In genomic region chr10:89206402-89207180, GRCh38 we compare ENCODE assay signal across 9 cellular contexts. TPM values are rescaled to one million over a fixed set of nuclear protein-coding genes. Genes with fewer than 3 reads are reported as not detected.
DNase-seq lines count a peak whose midpoint lies in the region; ATAC-seq and TF ChIP-seq lines count a peak whose summit lies in the region.
"Had no signal": no experiment of that assay in that cellular context is flagged by ENCODE, and none has a peak within 500 bp of the region (broad histone marks: within the 10 kb centered on the region; RNA-seq: fewer than 3 reads in every experiment).

No MANE protein-coding gene starts in this region.

- peaks cover 4% of the 10 kb centered on the region for H3K27me3 ChIP-seq in ascending aorta
- peaks cover 80% of the 10 kb centered on the region for H3K27me3 ChIP-seq in iPS-20b (ENCODE audit: insufficient read depth, low read length)
- peaks cover 0 to 61% (median 24%) of the 10 kb centered on the region in 7 donors for H3K27me3 ChIP-seq in spleen (replicated peaks in 1 of 7)

- TF ChIP-seq CTCF in ascending aorta (IDR thresholded peaks at IDR 0.05) (no peak), spleen (IDR thresholded peaks at IDR 0.05 in 8 of 11, conservative IDR thresholded peaks at IDR 0.05 in 3 of 11) (no peak)

- intact Hi-C loops in ascending aorta (cut with DNase I), result no loop called here
- intact Hi-C loops in spleen (cut with DNase I; ENCODE audit: low total_unique reads), result no loop called here

- WGBS in spleen, 5 donors, result 9 to 28% (median 10%) methylated on average over 41 to 42 of the region's 42 CpGs

- TF ChIP-seq POLR2A in spleen (IDR thresholded peaks at IDR 0.05), result no peak

- H3K9ac ChIP-seq in ES-I3 (ENCODE audit: low read depth, low read length), result peak overlapping the region; percentile 37
- no peak overlapping the region for H3K9ac ChIP-seq in iPS-20b (ENCODE audit: low read depth, low read length)

- H3K9me3 ChIP-seq in ES-I3 (ENCODE audit: control insufficient read depth, insufficient read depth, low read length), result no peaks in the 10 kb centered on the region
- no peaks in the 10 kb centered on the region for H3K9me3 ChIP-seq in ascending aorta
- no peaks in the 10 kb centered on the region for H3K9me3 ChIP-seq in iPS-20b (ENCODE audit: insufficient read depth, low read depth, low read length)
- no peaks in the 10 kb centered on the region for H3K9me3 ChIP-seq in spleen

- peaks cover 6% of the 10 kb centered on the region; the same call in 1 of the 2 replicates for H3K4me1 ChIP-seq in ES-I3 (ENCODE audit: insufficient read depth, low read length)
- H3K4me1 ChIP-seq in ascending aorta, result peaks cover 4 to 14% of the 10 kb centered on the region in 2 donors
- H3K4me1 ChIP-seq in iPS-20b (ENCODE audit: insufficient read depth, low read length), result peaks cover 11% of the 10 kb centered on the region; the same call in 1 of the 2 replicates
- peaks cover 4 to 29% (median 24%) of the 10 kb centered on the region in 6 donors for H3K4me1 ChIP-seq in spleen

- no peak overlapping the region for H3K27ac ChIP-seq in ascending aorta
- H3K27ac ChIP-seq in iPS-20b (ENCODE audit: low read length), result no peak overlapping the region
- H3K27ac ChIP-seq in spleen, result peak overlapping the region in 6 of 8 donors; percentile 48 to 86 (median 85)

- ATAC-seq in GM18907 (IDR thresholded peaks at IDR 0.05; ENCODE audit: unreplicated experiment) (no peak), HG03565 (IDR thresholded peaks at IDR 0.05; ENCODE audit: unreplicated experiment) (no peak)

- peak; percentile 25 for DNase-seq in NCI-H748 treated with DMSO at 0.1 percent for 48 hours (lab: John Stamatoyannopoulos, UW)
- DNase-seq in ascending aorta (ENCODE audit: low spot score in 2 of 2), result peak in 1 of 2 donors; percentile 67
- DNase-seq in spleen, result peak; percentile 85
- DNase-seq in NCI-H2196 treated with DMSO at 0.1 percent for 48 hours (lab: John Stamatoyannopoulos, UW; ENCODE audit: unreplicated experiment), result no peak

- peak overlapping the region; percentile 61 to 70 for H3K4me3 ChIP-seq in ascending aorta
- peak overlapping the region; percentile 65 for H3K4me3 ChIP-seq in iPS-20b (ENCODE audit: low read length)
- peak overlapping the region; percentile 31 to 69 (median 46) for H3K4me3 ChIP-seq in spleen

- no peaks in the 10 kb centered on the region for H3K36me3 ChIP-seq in ES-I3 (ENCODE audit: insufficient read depth, low read length)
- no peaks in the 10 kb centered on the region for H3K36me3 ChIP-seq in ascending aorta
- H3K36me3 ChIP-seq in iPS-20b (ENCODE audit: insufficient read depth, low read depth, low read length), result no peaks in the 10 kb centered on the region
- no peaks in the 10 kb centered on the region for H3K36me3 ChIP-seq in spleen

RNA-seq across cellular contexts. Expression of gene CH25H, which starts 0.5 kb away (rescaled TPM):
- total RNA-seq in ascending aorta (1.7 TPM), spleen (1 to 10 TPM in 5 of 7 donors, under 1 TPM in 2; 0.72 to 8.8 (median 1.8) TPM)
- 1 to 10 TPM; 1.4 to 3.6 (median 2.3) TPM for polyA plus RNA-seq in spleen
- total RNA-seq: NCI-H460 had no signal

RNA-seq across cellular contexts. Expression of gene LIPA, which starts 45.0 kb away (rescaled TPM):
- total RNA-seq in ascending aorta (57.9 TPM), spleen (100 to 1,000 TPM; 216 to 828 (median 424) TPM)
- 10 to 100 TPM; 28.6 to 75.0 (median 58.6) TPM for polyA plus RNA-seq in spleen

Comparison
In these comparisons a context has a peak if more than half of its experiments do, and no peak if none do; other contexts are left out.
1. H3K27ac ChIP-seq: peak in spleen (6 of 8); none in ascending aorta (0 of 2) and iPS-20b (single experiment).
2. Peak in every context shown above with its lines, with median percentiles within 50 percentile points of each other: H3K4me3 ChIP-seq.